ENCODE assay signal across 31 cellular contexts in genomic region chr3:126372413-126373145, GRCh38. TPM values are rescaled to one million over a fixed set of nuclear protein-coding genes. Genes with fewer than 3 reads are reported as not detected.
DNase-seq lines count a peak whose midpoint lies in the region; ATAC-seq, FAIRE-seq and TF ChIP-seq lines count a peak whose summit lies in the region.
"Had no signal": no experiment of that assay in that cellular context is flagged by ENCODE, and none has a peak within 500 bp of the region (broad histone marks: within the 10 kb centered on the region; RNA-seq: fewer than 3 reads in every experiment).

No MANE protein-coding gene starts in this region.

- no peak for TF ChIP-seq POLR2A in HCT116 (IDR thresholded peaks at IDR 0.05; ENCODE audit: borderline replicate concordance, extremely low read depth, insufficient read depth, insufficient read length)

- intact Hi-C loops in HCT116 (cut with micrococcal nuclease): no loop called here
- intact Hi-C loops in kidney (cut with DNase I): loop anchor here (10.0 kb wide), 1 partner anchor 248 kb away; no protein-coding TSS in a partner anchor

- H2BK120ac ChIP-seq in trophoblast cell (ENCODE audit: insufficient read depth, low read length, poor library complexity): no peak overlapping the region

- BruUV-seq in HCT116 (replicated peaks; lab: Mats Ljungman, UMichigan): no TSS peak

- H3K4me1 ChIP-seq in HCT116 (ENCODE audit: control insufficient read depth in 1 of 2, insufficient read depth in 2 of 2, low read length in 2 of 2) (no peaks in the 10 kb centered on the region), kidney (ENCODE audit: control insufficient read depth in 1 of 2, insufficient read depth in 1 of 2, low read depth in 1 of 2, low read length in 2 of 2) (peaks cover 11 to 14% of the 10 kb centered on the region in 2 donors), trophoblast cell (ENCODE audit: control insufficient read depth in 1 of 2, insufficient read depth in 2 of 2, low read length in 2 of 2) (no peaks in the 10 kb centered on the region)

- no peak overlapping the region for H3K14ac ChIP-seq in trophoblast cell (ENCODE audit: low read length)

- H4K91ac ChIP-seq in trophoblast cell (ENCODE audit: low read depth, low read length): no peak overlapping the region

- no peak overlapping the region for H2AK5ac ChIP-seq in trophoblast cell (ENCODE audit: low read length)

- H3K27me3 ChIP-seq in HCT116 (ENCODE audit: insufficient read depth, low read length): no peaks in the 10 kb centered on the region
- H3K27me3 ChIP-seq in trophoblast cell (ENCODE audit: insufficient read depth, low read length): no peaks in the 10 kb centered on the region
- H3K27me3 ChIP-seq: adrenal gland, brain microvascular endothelial cell had no signal

- FAIRE-seq in kidney (lab: Jason Lieb, UNC): no peak
- FAIRE-seq: HTR-8/SVneo had no signal

- H3K9me2 ChIP-seq in HCT116 (ENCODE audit: insufficient read depth): no peaks in the 10 kb centered on the region

- no peak for ATAC-seq in HCT116
- ATAC-seq: activated T-cell treated with anti-CD3 and anti-CD28 coated beads, Interleukin-2, amount 50 U/mL, for 4 hours had no signal

- DNase-seq in HCT116 (ENCODE audit: low read depth, low spot score) (no peak), RPMI8226 (peak; percentile 60), kidney (peak; percentile 59), trophoblast cell (no peak), epidermal melanocyte (ENCODE audit: insufficient read length, low spot score) (no peak), Ammon's horn (ENCODE audit: low spot score) (no peak)
- DNase-seq in activated CD4-positive, alpha-beta T cell treated with anti-CD3 and anti-CD28 coated beads for 1 hour: no peak
- DNase-seq: activated CD4-positive, alpha-beta T cell treated with anti-CD3 and anti-CD28 coated beads for 48 hours; activated naive CD4-positive, alpha-beta T cell treated with Interleukin-2 at 50 U/mL for 16 hours; activated T-cell treated with anti-CD3 and anti-CD28 coated beads, Interleukin-2, amount 50 U/mL, for 4 hours; brain microvascular endothelial cell; C1 segment of cervical spinal cord; DMS79 treated with DMSO at 0.1 percent for 48 hours; GF-D8; HCEC 1CT; kidney glomerular epithelial cell; NCI-H1436; NCI-H2081 treated with DMSO at 0.1 percent for 48 hours; SHP77; stimulated activated CD4-positive, alpha-beta T cell treated with anti-CD3 and anti-CD28 coated beads, Interleukin-2, amount 100 ng/mL, for 48 hours had no signal

- H3K36me3 ChIP-seq in HCT116 (ENCODE audit: control insufficient read depth in 1 of 2, insufficient read depth in 2 of 2, low read length in 2 of 2) (no peaks in the 10 kb centered on the region), kidney (ENCODE audit: control insufficient read depth in 1 of 2, insufficient read depth in 2 of 2, low read length in 2 of 2) (no peaks in the 10 kb centered on the region), trophoblast cell (ENCODE audit: control insufficient read depth in 1 of 2, insufficient read depth in 2 of 2, low read length in 2 of 2) (no peaks in the 10 kb centered on the region)
- H3K36me3 ChIP-seq: adrenal gland, brain microvascular endothelial cell had no signal

- H3K4ac ChIP-seq in trophoblast cell (ENCODE audit: low read depth, low read length): no peak overlapping the region

- no peak overlapping the region for H3K23ac ChIP-seq in trophoblast cell (ENCODE audit: low read length)

- CTCF ChIA-PET in HCT116 (lab: Charles Lee): interaction anchor here (0.6 kb wide), 1 partner anchor 102 kb away, joined by 3 read pairs; no protein-coding TSS in a partner anchor

- no peak overlapping the region for H2BK5ac ChIP-seq in trophoblast cell (ENCODE audit: low read depth, low read length, poor library complexity)

- no peaks in the 10 kb centered on the region for H4K20me1 ChIP-seq in HCT116 (ENCODE audit: insufficient read depth)

- H3K4me3 ChIP-seq in HCT116 (replicated peaks in 1 of 2; ENCODE audit: low read depth in 1 of 2, low read length in 2 of 2) (no peak overlapping the region), kidney (ENCODE audit: low read length in 2 of 2) (no peak overlapping the region), trophoblast cell (ENCODE audit: low read depth, low read length) (no peak overlapping the region)
- H3K4me3 ChIP-seq: adrenal gland had no signal

- H3K79me2 ChIP-seq in HCT116 (ENCODE audit: insufficient read depth, low read length) (no peaks in the 10 kb centered on the region), trophoblast cell (ENCODE audit: control insufficient read depth, insufficient read depth, low read length, poor library complexity) (no peaks in the 10 kb centered on the region)

- WGBS in trophoblast cell (ENCODE audit: extremely low coverage, insufficient coverage, insufficient read length): no CpG with 5 or more reads among the region's 12 CpGs

- no peak overlapping the region for H3K4me2 ChIP-seq in HCT116 (ENCODE audit: low read length)
- H3K4me2 ChIP-seq in trophoblast cell (ENCODE audit: low read length): no peak overlapping the region

- H3K9me3 ChIP-seq in HCT116 (ENCODE audit: control insufficient read depth in 1 of 2, insufficient read depth in 1 of 2, low read depth in 1 of 2, low read length in 2 of 2) (no peaks in the 10 kb centered on the region), kidney (ENCODE audit: control insufficient read depth in 1 of 2, low read length in 2 of 2) (no peaks in the 10 kb centered on the region), trophoblast cell (ENCODE audit: insufficient read depth, low read depth, low read length) (no peaks in the 10 kb centered on the region)
- H3K9me3 ChIP-seq: adrenal gland had no signal

- peak; percentile 24; the same call in 1 of the 2 replicates for TF ChIP-seq RAD21 in HCT116 (IDR thresholded peaks at IDR 0.05; ENCODE audit: low read depth)

- H3K27ac ChIP-seq in HCT116 (ENCODE audit: low read depth, low read length) (no peak overlapping the region), kidney (ENCODE audit: low read depth in 2 of 2, low read length in 2 of 2) (peak overlapping the region in 1 of 2 donors; percentile 73), trophoblast cell (ENCODE audit: low read depth, low read length) (no peak overlapping the region)
- H3K27ac ChIP-seq: brain microvascular endothelial cell, epithelial cell of prostate had no signal

- H3K9ac ChIP-seq in HCT116 (ENCODE audit: low read length) (no peak overlapping the region), kidney (ENCODE audit: low read length in 2 of 2) (peak overlapping the region in 1 of 2 donors; percentile 38), trophoblast cell (ENCODE audit: low read length) (peak overlapping the region; percentile 55)

- H4K8ac ChIP-seq in trophoblast cell (ENCODE audit: low read depth, low read length): no peak overlapping the region

- TF ChIP-seq CTCF in HCT116 (IDR thresholded peaks at IDR 0.05 in 2 of 3, conservative IDR thresholded peaks at IDR 0.05 in 1 of 3; ENCODE audit: borderline replicate concordance in 1 of 3, insufficient read depth in 1 of 3, low read depth in 2 of 3, low read length in 2 of 3) (no peak), kidney (IDR thresholded peaks at IDR 0.05; ENCODE audit: borderline replicate concordance, extremely low read depth, insufficient read depth) (peak; percentile 8)

- H4K12ac ChIP-seq in trophoblast cell (ENCODE audit: low read depth, low read length): no peak overlapping the region

- H2BK12ac ChIP-seq in trophoblast cell (ENCODE audit: low read length): no peak overlapping the region

- RAD21 ChIA-PET in HCT116 (lab: Charles Lee; ENCODE audit: low non-redundant PET in 1 of 2, low total read pairs in 2 of 2, uncharacterized antibody in 2 of 2, unreplicated experiment in 2 of 2): no interaction called here

- POLR2A ChIA-PET in HCT116 (lab: Charles Lee): no interaction called here

- no peaks in the 10 kb centered on the region for H3K79me1 ChIP-seq in trophoblast cell (ENCODE audit: low read length)

- no peak overlapping the region for H3K18ac ChIP-seq in trophoblast cell (ENCODE audit: low read length)

- H2AFZ ChIP-seq in HCT116 (ENCODE audit: low read depth, low read length, poor library complexity, severe bottlenecking): no peak overlapping the region
- H2AFZ ChIP-seq in trophoblast cell (ENCODE audit: insufficient read depth, low read length, poor library complexity): no peak overlapping the region

TF ChIP-seq in HCT116, 20 proteins besides CTCF, POLR2A, EP300 and RAD21:
- no peak for TF ChIP-seq CBX3 (IDR thresholded peaks at IDR 0.05; ENCODE audit: low read depth)
- no peak for TF ChIP-seq JUND (IDR thresholded peaks at IDR 0.05)

RNA-seq across cellular contexts. Expression of gene KLF15, which starts 15.4 kb away (rescaled TPM):
- total RNA-seq in HCT116 (2021; ENCODE audit: unreplicated experiment) (3.3 TPM), kidney (22.9 TPM)
- 1.2 and 1.5 TPM in 2 replicates for polyA plus RNA-seq in HCT116 (2012)
- polyA plus RNA-seq in kidney (ENCODE audit: insufficient read depth, low read depth, low replicate concordance): 30.0 TPM
- 1.4 and 1.8 TPM in 2 replicates for polyA plus RNA-seq in trophoblast cell (2013)
- total RNA-seq: T-helper 2 cell treated with Interferon-gamma antibody and Interleukin-4, amounts not matched to agents 100 ng/mL and 5 ng/mL, for 36 hours had no signal

RNA-seq across cellular contexts. Expression of gene CFAP100, which starts 22.1 kb away (rescaled TPM):
- not detected for total RNA-seq in HCT116 (2021; ENCODE audit: unreplicated experiment)
- 0.18 and 0.25 TPM in 2 replicates for polyA plus RNA-seq in HCT116 (2012)
- not detected for total RNA-seq in kidney
- 0.60 TPM for polyA plus RNA-seq in kidney (ENCODE audit: insufficient read depth, low read depth, low replicate concordance)
- polyA plus RNA-seq in trophoblast cell (2013): not detected in 2 replicates
- total RNA-seq: activated CD8-positive, alpha-beta memory T cell treated with anti-CD3 and anti-CD28 coated beads for 36 hours; activated T-cell treated with anti-CD3 and anti-CD28 coated beads, Interleukin-2, amount 50 U/mL, for 4 hours; adrenal gland; fibroblast of villous mesenchyme; myocyte; NCI-H460; renal cortical epithelial cell; subcutaneous adipose tissue; T-helper 2 cell treated with Interferon-gamma antibody and Interleukin-4, amounts not matched to agents 100 ng/mL and 5 ng/mL, for 36 hours had no signal
- polyA plus RNA-seq: adrenal gland, AG04450 had no signal

Comparison
In these comparisons a context has a peak if more than half of its experiments do, and no peak if none do; other contexts are left out.
1. DNase-seq: peak in RPMI8226 (single experiment) and kidney (single experiment); none in HCT116 (single experiment), trophoblast cell (0 of 2), epidermal melanocyte (single experiment), Ammon's horn (single experiment) and activated CD4-positive, alpha-beta T cell treated with anti-CD3 and anti-CD28 coated beads for 1 hour (single experiment).